8 cellular contexts compared by ENCODE assay signal in genomic region chr1:61053712-61054608, GRCh38. TPM values are rescaled to one million over a fixed set of nuclear protein-coding genes. Genes with fewer than 3 reads are reported as not detected.
DNase-seq lines count a peak whose midpoint lies in the region; ATAC-seq and TF ChIP-seq lines count a peak whose summit lies in the region.

No MANE protein-coding gene starts in this region.

- no peaks in the 10 kb centered on the region for H3K36me3 ChIP-seq in H7 (replicated peaks; ENCODE audit: control insufficient read depth, insufficient read depth, low read length)

- ATAC-seq in left cardiac atrium (peak in 1 of 2 donors; percentile 14), HG03520 (IDR thresholded peaks at IDR 0.05; ENCODE audit: unreplicated experiment) (no peak)

- peaks cover 78% of the 10 kb centered on the region for H3K27me3 Mint-ChIP-seq in progenitor cell of endocrine pancreas

- no peak for TF ChIP-seq CTCF in progenitor cell of endocrine pancreas (IDR thresholded peaks at IDR 0.05; ENCODE audit: unreplicated experiment)

- DNase-seq in H7 (peak; percentile 80), left cardiac atrium (peak; percentile 75), progenitor cell of endocrine pancreas (ENCODE audit: low spot score, unreplicated experiment) (no peak), HCEC 1CT (no peak), NCI-H510A treated with DMSO at 0.1 percent for 48 hours (lab: John Stamatoyannopoulos, UW) (no peak)
- peak; percentile 34 to 44 for DNase-seq in activated T-cell treated with anti-CD3 and anti-CD28 coated beads, Interleukin-2, amount 50 U/mL, for 48 hours
- no peak for DNase-seq in activated CD8-positive, alpha-beta memory T cell treated with anti-CD3 and anti-CD28 coated beads, Interleukin-2, amount 50 U/mL, for 4 hours

- intact Hi-C loops in left cardiac atrium (cut with DNase I): loop anchor here (5.0 to 10.0 kb wide), 3 partner anchors 33 to 283 kb away; no protein-coding TSS in a partner anchor

- no peaks in the 10 kb centered on the region for H3K9me3 Mint-ChIP-seq in progenitor cell of endocrine pancreas (ENCODE audit: low read depth)

- peak overlapping the region; percentile 38 for H3K4me3 ChIP-seq in H7 (ENCODE audit: insufficient read depth, low read depth, low read length)

- peaks cover 66% of the 10 kb centered on the region for H3K27me3 ChIP-seq in H7 (ENCODE audit: control insufficient read depth, insufficient read depth, low read length)

- no peak overlapping the region for H3K4me3 Mint-ChIP-seq in progenitor cell of endocrine pancreas (ENCODE audit: low read depth)

- no peaks in the 10 kb centered on the region for H3K36me3 Mint-ChIP-seq in progenitor cell of endocrine pancreas (ENCODE audit: insufficient read depth)

- H3K4me1 Mint-ChIP-seq in progenitor cell of endocrine pancreas (ENCODE audit: low read depth): peaks cover 15% of the 10 kb centered on the region

- peak overlapping the region; percentile 52 for H3K27ac Mint-ChIP-seq in progenitor cell of endocrine pancreas

RNA-seq across cellular contexts. Expression of gene NFIA, which starts 28.4 kb away (rescaled TPM):
- 8.4 and 11.3 TPM in 2 replicates for total RNA-seq in H7 (2014; rRNA removed; shearing (Covaris generic))
- total RNA-seq in left cardiac atrium (10 to 100 TPM; 94.1 to 97.8 TPM), progenitor cell of endocrine pancreas (1.2 and 3.9 TPM in 2 replicates)

Comparison
In these comparisons a context has a peak if more than half of its experiments do, and no peak if none do; other contexts are left out.
1. DNase-seq: peak in H7 (single experiment), activated T-cell treated with anti-CD3 and anti-CD28 coated beads, Interleukin-2, amount 50 U/mL, for 48 hours (2 of 2) and left cardiac atrium (single experiment); none in progenitor cell of endocrine pancreas (single experiment), HCEC 1CT (single experiment), activated CD8-positive, alpha-beta memory T cell treated with anti-CD3 and anti-CD28 coated beads, Interleukin-2, amount 50 U/mL, for 4 hours (single experiment) and NCI-H510A treated with DMSO at 0.1 percent for 48 hours (single experiment).